Comparison of ENCODE assay signal across 28 cellular contexts in genomic region chr22:32040324-32040904, GRCh38. TPM values are rescaled to one million over a fixed set of nuclear protein-coding genes. Genes with fewer than 3 reads are reported as not detected.
"Had no signal": no experiment of that assay in that cellular context is flagged by ENCODE, and none has a peak within 500 bp of the region (broad histone marks: within the 10 kb centered on the region; RNA-seq: fewer than 3 reads in every experiment).

No MANE protein-coding gene starts in this region.

- H3K4me3 ChIP-seq: left ventricle myocardium inferior, lung, ovary, right atrium auricular region, right lobe of liver, stomach, testis, thyroid gland, transverse colon, upper lobe of left lung, vagina had no signal

- H3K36me3 ChIP-seq: left ventricle myocardium inferior, ovary, right atrium auricular region, right lobe of liver, stomach, thyroid gland, transverse colon, upper lobe of left lung, vagina had no signal

- H3K27ac Mint-ChIP-seq: immature natural killer cell; mesothelial cell of epicardium; naive B cell; natural killer cell treated with Interleukin-12 subunit alpha and Interleukin-12 subunit beta and Interleukin-15 and Interleukin-18, amount 100 ng/mL, for 72 hours; progenitor cell of endocrine pancreas; stimulated activated naive B cell treated with anti-CD40 and anti-IgM and Interleukin-4, amounts not matched to agents 10 μg/mL and 1 μg/mL and 100 μg/mL, for 72 hours had no signal

- DNase-seq: immature natural killer cell; left ventricle myocardium inferior; mesendoderm; naive B cell; ovary; right lobe of liver; stimulated activated CD4-positive, alpha-beta T cell treated with anti-CD3 and anti-CD28 coated beads, Interleukin-12 subunit alpha, Interleukin-12 subunit beta, amount 100 ng/mL, for 4 hours; stimulated activated CD4-positive, alpha-beta T cell treated with anti-CD3 and anti-CD28 coated beads, Interleukin-15, amount 100 ng/mL, for 24 hours; stimulated activated CD4-positive, alpha-beta T cell treated with anti-CD3 and anti-CD28 coated beads, Interleukin-2, amount 100 ng/mL, for 24 hours; stimulated activated CD4-positive, alpha-beta T cell treated with anti-CD3 and anti-CD28 coated beads, Interleukin-4, amount 100 ng/mL, for 1 hour; stimulated activated naive B cell treated with anti-CD40 and anti-IgM and Interleukin-4, amounts not matched to agents 10 μg/mL and 1 μg/mL and 100 μg/mL, for 72 hours; stimulated activated naive CD8-positive, alpha-beta T cell treated with anti-CD3 and anti-CD28 coated beads, Interleukin-15, Interleukin-2, amounts not matched to agents 100 U/mL and 50 U/mL, for 24 hours; stomach; testis; thyroid gland; transverse colon; upper lobe of left lung had no signal

- ATAC-seq: natural killer cell treated with Interleukin-12 subunit alpha and Interleukin-12 subunit beta and Interleukin-15 and Interleukin-18, amount 100 ng/mL, for 72 hours; right lobe of liver; stimulated activated naive B cell treated with anti-CD40 and anti-IgM and Interleukin-4, amounts not matched to agents 10 μg/mL and 1 μg/mL and 100 μg/mL, for 72 hours; stimulated activated naive CD8-positive, alpha-beta T cell treated with anti-CD3 and anti-CD28 coated beads, Interleukin-15, Interleukin-2, amounts not matched to agents 100 U/mL and 50 U/mL, for 24 hours had no signal

- H3K36me3 Mint-ChIP-seq: immature natural killer cell; mesothelial cell of epicardium; naive B cell; natural killer cell treated with Interleukin-12 subunit alpha and Interleukin-12 subunit beta and Interleukin-15 and Interleukin-18, amount 100 ng/mL, for 72 hours; stimulated activated naive B cell treated with anti-CD40 and anti-IgM and Interleukin-4, amounts not matched to agents 10 μg/mL and 1 μg/mL and 100 μg/mL, for 72 hours had no signal

- H3K27ac ChIP-seq: left ventricle myocardium inferior, ovary, right atrium auricular region, right lobe of liver, stomach, testis, thyroid gland, transverse colon, upper lobe of left lung, vagina had no signal

- H3K9me3 Mint-ChIP-seq: immature natural killer cell; mesothelial cell of epicardium; naive B cell; natural killer cell treated with Interleukin-12 subunit alpha and Interleukin-12 subunit beta and Interleukin-15 and Interleukin-18, amount 100 ng/mL, for 72 hours; stimulated activated naive B cell treated with anti-CD40 and anti-IgM and Interleukin-4, amounts not matched to agents 10 μg/mL and 1 μg/mL and 100 μg/mL, for 72 hours had no signal

- H3K4me1 ChIP-seq: right atrium auricular region, right lobe of liver, testis, thyroid gland had no signal

- H3K4me3 Mint-ChIP-seq: immature natural killer cell; mesothelial cell of epicardium; naive B cell; natural killer cell treated with Interleukin-12 subunit alpha and Interleukin-12 subunit beta and Interleukin-15 and Interleukin-18, amount 100 ng/mL, for 72 hours; stimulated activated naive B cell treated with anti-CD40 and anti-IgM and Interleukin-4, amounts not matched to agents 10 μg/mL and 1 μg/mL and 100 μg/mL, for 72 hours had no signal

- H3K27me3 ChIP-seq: ovary, right atrium auricular region, right lobe of liver, testis, thyroid gland, upper lobe of left lung had no signal

- H3K4me1 Mint-ChIP-seq: immature natural killer cell; mesothelial cell of epicardium; naive B cell; stimulated activated naive B cell treated with anti-CD40 and anti-IgM and Interleukin-4, amounts not matched to agents 10 μg/mL and 1 μg/mL and 100 μg/mL, for 72 hours had no signal

- H3K9me3 ChIP-seq: left ventricle myocardium inferior, ovary, right atrium auricular region, right lobe of liver, stomach, testis, thyroid gland, transverse colon, upper lobe of left lung, vagina had no signal

RNA-seq across cellular contexts. Expression of gene SLC5A1, which starts 2.6 kb away (rescaled TPM):
- total RNA-seq: mesothelial cell of epicardium; mononuclear cell; natural killer cell treated with Interleukin-12 subunit alpha and Interleukin-12 subunit beta and Interleukin-15 and Interleukin-18, amount 100 ng/mL, for 72 hours; omental fat pad; progenitor cell of endocrine pancreas; renal cortical epithelial cell; thyroid gland had no signal
- polyA plus RNA-seq: immature natural killer cell, neural cell, urinary bladder had no signal
